ENCODE assay signal across 8 cellular contexts in genomic region chr2:44171018-44171417, GRCh38. TPM values are rescaled to one million over a fixed set of nuclear protein-coding genes. Genes with fewer than 3 reads are reported as not detected.
A peak's percentile ranks its signal among the peaks of the same experiment; 100 is the strongest.
DNase-seq lines count a peak whose midpoint lies in the region; ATAC-seq, FAIRE-seq and TF ChIP-seq lines count a peak whose summit lies in the region.

No MANE protein-coding gene starts in this region.

- BruUV-seq in OCI-LY7 (replicated peaks; lab: Mats Ljungman, UMichigan) = no TSS peak

- H2BK5ac ChIP-seq in H1 (ENCODE audit: low read depth, low read length) = no peak overlapping the region

- no peak overlapping the region for H2BK120ac ChIP-seq in H1 (replicated peaks; ENCODE audit: low read depth, low read length)

- no peak for TF ChIP-seq EP300 in H1 (IDR thresholded peaks at IDR 0.05; ENCODE audit: borderline replicate concordance in 1 of 2, low read depth in 2 of 2, low read length in 2 of 2)

- no peak overlapping the region for H4K91ac ChIP-seq in H1 (replicated peaks; ENCODE audit: insufficient read length, low read length)

- no peak overlapping the region for H2BK20ac ChIP-seq in H1 (ENCODE audit: low read length)

- H3K4me3 ChIP-seq in OCI-LY7 (ENCODE audit: low read depth, low read length, poor library complexity, severe bottlenecking) (peak overlapping the region; percentile 89), H1 (ENCODE audit: extremely low read depth in 1 of 4, insufficient read depth in 2 of 4, low read depth in 3 of 4, low read length in 4 of 4) (peak overlapping the region; percentile 96 to 100 (median 98)), neutrophil (ENCODE audit: low read depth in 1 of 2, low read length in 1 of 2) (peak overlapping the region; percentile 81 to 93)

- no peak overlapping the region for H2AK5ac ChIP-seq in H1 (ENCODE audit: low read depth, low read length)

- no peaks in the 10 kb centered on the region for H3K9me2 ChIP-seq in OCI-LY7 (ENCODE audit: insufficient read depth, low read length)

- no peak for TF ChIP-seq RAD21 in H1 (IDR thresholded peaks at IDR 0.05 in 1 of 2, conservative IDR thresholded peaks at IDR 0.05 in 1 of 2; ENCODE audit: low read depth in 2 of 2, low read length in 2 of 2)

- H4K5ac ChIP-seq in H1 (ENCODE audit: insufficient read length, low read depth, low read length) = no peak overlapping the region

- ATAC-seq in left lobe of liver = no peak

- POLR2A ChIA-PET in OCI-LY7 (lab: Charles Lee) (interaction anchor here (0.5 kb wide), 1 partner anchor 188 kb away, joined by 3 read pairs; no protein-coding TSS in a partner anchor), H1 (lab: Charles Lee; ENCODE audit: partially characterized antibody) (interaction anchor here (0.6 to 6.6 kb wide), 8 partner anchors 9 to 84 kb away, joined by 3 to 53 read pairs (median 4); no protein-coding TSS in a partner anchor)

- H3K79me2 ChIP-seq in OCI-LY7 (ENCODE audit: insufficient read depth, low read depth, low read length) (peaks cover 69% of the 10 kb centered on the region), H1 (ENCODE audit: control insufficient read depth in 1 of 2, insufficient read depth in 2 of 2, low read length in 2 of 2) (peaks cover 54 to 73% of the 10 kb centered on the region in 2 experiments)

- H3K79me1 ChIP-seq in H1 (ENCODE audit: low read depth, low read length) = no peaks in the 10 kb centered on the region

- intact Hi-C loops in OCI-LY7 (cut with micrococcal nuclease; ENCODE audit: unreplicated experiment) = no loop called here

- H3K9ac ChIP-seq in H1 (replicated peaks in 1 of 4; ENCODE audit: extremely low read depth in 1 of 4, low read depth in 3 of 4, low read length in 3 of 4) = peak overlapping the region in 2 of 4 experiments; percentile 11 to 65; a peak in 1 of 7 replicates

- TF ChIP-seq CTCF in OCI-LY7 (conservative IDR thresholded peaks at IDR 0.05; ENCODE audit: low read length) (no peak), H1 (IDR thresholded peaks at IDR 0.05; ENCODE audit: control extremely low read depth in 1 of 3, insufficient read depth in 1 of 3, low read depth in 1 of 3, low read length in 3 of 3) (no peak), neutrophil (IDR thresholded peaks at IDR 0.05) (no peak)

- WGBS in H1 (ENCODE audit: extremely low coverage in 1 of 2, insufficient coverage in 1 of 2, insufficient read length in 1 of 2, insufficient replicate concordance in 2 of 2, low coverage in 1 of 2, low lambda C conversion rate in 2 of 2, missing lambda C conversion rate in 1 of 2), 2 experiments = 5% methylated on average over 2 of the region's 2 CpGs; no CpG with 5 or more reads in 1 of the 2 experiments

- H3K4me2 ChIP-seq in OCI-LY7 (ENCODE audit: low read length) (peak overlapping the region; percentile 94), H1 (ENCODE audit: insufficient read depth in 1 of 2, low read depth in 2 of 2, low read length in 2 of 2) (peak overlapping the region; percentile 79 to 84)

- peaks cover 30% of the 10 kb centered on the region for H4K20me1 ChIP-seq in OCI-LY7 (ENCODE audit: insufficient read depth, low read length)
- peaks cover 8 to 14% of the 10 kb centered on the region in 2 experiments for H4K20me1 ChIP-seq in H1 (replicated peaks in 1 of 2; ENCODE audit: control insufficient read depth in 1 of 2, insufficient read depth in 2 of 2, low read length in 2 of 2)

- H3K4ac ChIP-seq in H1 (replicated peaks; ENCODE audit: insufficient read length, low read depth, low read length) = no peak overlapping the region

- TF ChIP-seq POLR2A in H1 (IDR thresholded peaks at IDR 0.05; ENCODE audit: control extremely low read depth in 1 of 2, low read depth in 2 of 2, low read length in 2 of 2) = no peak

- H2AFZ ChIP-seq in OCI-LY7 (ENCODE audit: low read length) (no peak overlapping the region), H1 (ENCODE audit: low read length) (no peak overlapping the region)

- H3K23me2 ChIP-seq in H1 (ENCODE audit: low read depth, low read length) = peaks cover 6% of the 10 kb centered on the region

- H3K4me1 ChIP-seq in OCI-LY7 (ENCODE audit: insufficient read depth, low read length, poor library complexity, severe bottlenecking) (peaks cover 16% of the 10 kb centered on the region), H1 (replicated peaks in 1 of 4; ENCODE audit: control insufficient read depth in 3 of 4, insufficient read depth in 4 of 4, low read length in 3 of 4) (peaks cover 0 to 5% (median 3%) of the 10 kb centered on the region in 4 experiments; a peak in 5 of 7 replicates), neutrophil (ENCODE audit: control insufficient read depth in 1 of 2, insufficient read depth in 1 of 2, low read depth in 1 of 2, low read length in 1 of 2) (peaks cover 35 to 51% of the 10 kb centered on the region in 2 experiments)

- no peaks in the 10 kb centered on the region for H3K27me3 ChIP-seq in H1 (replicated peaks in 1 of 4; ENCODE audit: control insufficient read depth in 3 of 4, extremely low read depth in 1 of 4, insufficient read depth in 3 of 4, low read length in 3 of 4)
- no peaks in the 10 kb centered on the region for H3K27me3 ChIP-seq in neutrophil

- no peak overlapping the region for H3K18ac ChIP-seq in H1 (ENCODE audit: extremely low read depth, low read length)

- peak; percentile 57 for DNase-seq in EL
- no peak for DNase-seq in OCI-LY7 (ENCODE audit: low spot score)
- no peak for DNase-seq in H1 (ENCODE audit: low read depth in 1 of 2, low spot score in 2 of 2)
- DNase-seq in NCI-H1694 (lab: John Stamatoyannopoulos, UW) = no peak
- no peak for DNase-seq in NCI-H187 treated with DMSO at 0.1 percent for 48 hours (lab: John Stamatoyannopoulos, UW)
- no peak for DNase-seq in left lobe of liver (ENCODE audit: low spot score)
- no peak for DNase-seq in T-helper 9 cell

- no peak overlapping the region for H2BK12ac ChIP-seq in H1 (ENCODE audit: low read depth, low read length)

- H3K23ac ChIP-seq in H1 (ENCODE audit: insufficient read length) = no peak overlapping the region

- FAIRE-seq in H1 (lab: Jason Lieb, UNC) = no peak

- peaks cover 6% of the 10 kb centered on the region; the same call in 1 of the 2 replicates for H3K9me3 ChIP-seq in OCI-LY7 (ENCODE audit: low read length)
- no peaks in the 10 kb centered on the region for H3K9me3 ChIP-seq in H1 (ENCODE audit: insufficient read depth in 2 of 2, low read depth in 1 of 2, low read length in 1 of 2)
- H3K9me3 ChIP-seq in neutrophil = no peaks in the 10 kb centered on the region

- CTCF ChIA-PET in OCI-LY7 (lab: Charles Lee; ENCODE audit: unreplicated experiment) (no interaction called here), H1 (lab: Charles Lee; ENCODE audit: partially characterized antibody) (interaction anchor here (2.6 kb wide), 1 partner anchor 127 kb away, joined by 7 read pairs; no protein-coding TSS in a partner anchor)

- no peak overlapping the region for H2BK15ac ChIP-seq in H1 (ENCODE audit: low read length)

- H3K56ac ChIP-seq in H1 (replicated peaks; ENCODE audit: insufficient read length, low read depth, low read length) = no peak overlapping the region

- H3K36me3 ChIP-seq in OCI-LY7 (ENCODE audit: insufficient read depth, low read length) (peaks cover 1% of the 10 kb centered on the region; the same call in 1 of the 2 replicates), H1 (ENCODE audit: control insufficient read depth in 2 of 4, insufficient read depth in 4 of 4, low read length in 3 of 4) (peaks cover 0 to 3% (median 0%) of the 10 kb centered on the region in 4 experiments; a peak in 1 of 8 replicates), neutrophil (no peaks in the 10 kb centered on the region)

- H3K27ac ChIP-seq in OCI-LY7 (ENCODE audit: low read depth, low read length, poor library complexity, severe bottlenecking) (no peak overlapping the region), H1 (ENCODE audit: low read depth, low read length) (no peak overlapping the region), neutrophil (peak overlapping the region; percentile 97)

- no peak overlapping the region for H3K14ac ChIP-seq in H1 (ENCODE audit: insufficient read length)

- no peak overlapping the region for H4K8ac ChIP-seq in H1 (ENCODE audit: extremely low read depth, insufficient read depth, low read length)

TF ChIP-seq in H1, 55 proteins besides CTCF, POLR2A, EP300 and RAD21:
- TF ChIP-seq CHD2 (IDR thresholded peaks at IDR 0.05; ENCODE audit: low read length) (no peak), SIN3A (conservative IDR thresholded peaks at IDR 0.05 in 1 of 2, IDR thresholded peaks at IDR 0.05 in 1 of 2; ENCODE audit: low read depth in 1 of 2, low read length in 2 of 2) (0 out of 4 replicates have a peak, but pooled peaks of 1 of the 2 experiments have one; percentile 41)
TF ChIP-seq in H1: peak in this region for 1.

RNA-seq across cellular contexts. Expression of gene PPM1B, which starts 2.3 kb away (rescaled TPM):
- 23.6 and 24.8 TPM in 2 replicates for total RNA-seq in OCI-LY7 (2014; rRNA removed; shearing (Covaris generic))
- total RNA-seq in OCI-LY7 (2022) (42.7 and 49.8 TPM in 2 replicates), left lobe of liver (33.6 TPM)
- 126 TPM in 2 replicates for total RNA-seq in H1 (2021; fragmentation: NEBNext Ultra II Directional; extraction: Animal tissue kit (Norgen Biotek cat#: 25700))
- 33.3 and 43.6 TPM in 2 replicates for polyA plus RNA-seq in H1 (2011; rRNA removed)
- polyA plus RNA-seq in H1 (2011; cell fraction: cytosol; rRNA removed) = 73.1 TPM
- 18.1 TPM for polyA plus RNA-seq in H1 (2011; cell fraction: nucleus; rRNA removed)
- 111 to 178 TPM (median 130 TPM) in 4 replicates for polyA plus RNA-seq in H1 (2012, experiment 1 of 2)
- polyA plus RNA-seq in H1 (2012, experiment 2 of 2) = 10.8 TPM
- polyA plus RNA-seq in H1 (2013, experiment 1 of 2) = 81.3 TPM
- 79.6 TPM for polyA plus RNA-seq in H1 (2013, experiment 2 of 2)
- 134 and 140 TPM in 2 replicates for polyA minus RNA-seq in H1 (2011; rRNA and poly(A)+ RNA removed)
- 99.5 TPM for polyA minus RNA-seq in H1 (2011; cell fraction: cytosol; rRNA and poly(A)+ RNA removed)
- polyA minus RNA-seq in H1 (2011; cell fraction: nucleus; rRNA and poly(A)+ RNA removed) = 116 TPM
